In the genomic region with DNA sequence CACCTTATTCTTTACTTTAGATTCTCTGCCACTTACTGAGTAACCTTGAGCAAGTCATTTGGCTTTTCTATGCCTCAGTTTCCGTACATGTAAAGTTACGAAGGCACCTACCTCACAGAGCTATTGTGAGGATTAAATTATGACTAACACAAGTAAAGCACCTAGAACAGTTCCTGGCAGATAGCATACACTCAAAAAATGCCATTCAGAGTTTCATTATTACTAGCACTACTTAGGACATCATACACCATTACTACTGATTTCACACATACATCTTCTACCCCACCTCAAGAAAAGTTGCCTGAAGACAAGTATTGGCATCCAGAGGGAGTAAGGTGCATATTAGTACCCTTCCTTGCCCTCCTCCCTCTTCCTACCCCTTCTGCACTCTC, we compare ENCODE assay signal across 11 cellular contexts.
DNase-seq lines count a peak whose midpoint lies in the region; ATAC-seq lines count a peak whose summit lies in the region.
"Had no signal": no experiment of that assay in that cellular context is flagged by ENCODE, and none has a peak within 500 bp of the region (broad histone marks: within the 10 kb centered on the region; RNA-seq: fewer than 3 reads in every experiment).

No MANE protein-coding gene starts in this region.

- no peak overlapping the region for H3K9ac ChIP-seq in stomach smooth muscle (ENCODE audit: low read length in 2 of 2)

- no peaks in the 10 kb centered on the region for H3K4me1 Mint-ChIP-seq in activated naive CD4-positive, alpha-beta T cell treated with anti-CD3 and anti-CD28 coated beads, Interleukin-2, amount 10 ng/mL, durations not matched to agents 7 days and 5 days

- peak; percentile 69 to 96 for ATAC-seq in activated naive CD4-positive, alpha-beta T cell treated with anti-CD3 and anti-CD28 coated beads, Interleukin-2, amount 50 U/mL, for 72 hours
- ATAC-seq in HG02610 (IDR thresholded peaks at IDR 0.05; ENCODE audit: unreplicated experiment) (peak; percentile 99), HG03469 (IDR thresholded peaks at IDR 0.05; ENCODE audit: unreplicated experiment) (peak; percentile 99), sciatic nerve (no peak)

- H3K4me3 Mint-ChIP-seq in activated naive CD4-positive, alpha-beta T cell treated with anti-CD3 and anti-CD28 coated beads, Interleukin-2, amount 10 ng/mL, durations not matched to agents 7 days and 5 days = no peak overlapping the region
- H3K4me3 Mint-ChIP-seq: activated naive CD4-positive, alpha-beta T cell treated with anti-CD3 and anti-CD28 coated beads for 36 hours had no signal

- peaks cover 27% of the 10 kb centered on the region for H3K4me1 ChIP-seq in stomach smooth muscle (ENCODE audit: control insufficient read depth, insufficient read depth, low read length)

- peaks cover 6% of the 10 kb centered on the region for H3K27me3 Mint-ChIP-seq in activated naive CD4-positive, alpha-beta T cell treated with anti-CD3 and anti-CD28 coated beads, Interleukin-2, amount 10 ng/mL, durations not matched to agents 7 days and 5 days

- no peaks in the 10 kb centered on the region for H3K36me3 Mint-ChIP-seq in activated naive CD4-positive, alpha-beta T cell treated with anti-CD3 and anti-CD28 coated beads, Interleukin-2, amount 50 U/mL, for 72 hours
- H3K36me3 Mint-ChIP-seq in activated naive CD4-positive, alpha-beta T cell treated with anti-CD3 and anti-CD28 coated beads, Interleukin-2, amount 10 ng/mL, durations not matched to agents 7 days and 5 days = no peaks in the 10 kb centered on the region

- no peaks in the 10 kb centered on the region for H3K27me3 ChIP-seq in stomach smooth muscle (ENCODE audit: control insufficient read depth in 1 of 2, insufficient read depth in 2 of 2, low read length in 2 of 2)

- peaks cover 5 to 7% of the 10 kb centered on the region in 2 donors for H3K36me3 ChIP-seq in stomach smooth muscle (ENCODE audit: control insufficient read depth in 2 of 2, insufficient read depth in 2 of 2, low read length in 2 of 2)

- intact Hi-C loops in sciatic nerve (cut with DNase I) = no loop called here

- H3K9me3 Mint-ChIP-seq in activated naive CD4-positive, alpha-beta T cell treated with anti-CD3 and anti-CD28 coated beads, Interleukin-2, amount 50 U/mL, for 72 hours = no peaks in the 10 kb centered on the region
- no peaks in the 10 kb centered on the region for H3K9me3 Mint-ChIP-seq in activated naive CD4-positive, alpha-beta T cell treated with anti-CD3 and anti-CD28 coated beads, Interleukin-2, amount 10 ng/mL, durations not matched to agents 7 days and 5 days
- H3K9me3 Mint-ChIP-seq: activated naive CD4-positive, alpha-beta T cell treated with anti-CD3 and anti-CD28 coated beads for 36 hours had no signal

- no peak overlapping the region for H3K27ac Mint-ChIP-seq in activated naive CD4-positive, alpha-beta T cell treated with anti-CD3 and anti-CD28 coated beads, Interleukin-2, amount 50 U/mL, for 72 hours
- no peak overlapping the region for H3K27ac Mint-ChIP-seq in activated naive CD4-positive, alpha-beta T cell treated with anti-CD3 and anti-CD28 coated beads, Interleukin-2, amount 10 ng/mL, durations not matched to agents 7 days and 5 days
- H3K27ac Mint-ChIP-seq: activated naive CD4-positive, alpha-beta T cell treated with anti-CD3 and anti-CD28 coated beads for 36 hours had no signal

- CTCF ChIA-PET in activated naive CD4-positive, alpha-beta T cell treated with anti-CD3 and anti-CD28 coated beads, Interleukin-2, amount 10 ng/mL, durations not matched to agents 7 days and 5 days (lab: Charles Lee) = no interaction called here

- no peaks in the 10 kb centered on the region for H3K9me3 ChIP-seq in stomach smooth muscle (ENCODE audit: control insufficient read depth in 2 of 2, low read length in 2 of 2)

- no peak overlapping the region for H3K4me3 ChIP-seq in stomach smooth muscle (ENCODE audit: low read length in 2 of 2)

- H3K27ac ChIP-seq in stomach smooth muscle (ENCODE audit: low read length) = peak overlapping the region; percentile 37

- DNase-seq in activated naive CD4-positive, alpha-beta T cell treated with anti-CD3 and anti-CD28 coated beads, Interleukin-2, amount 50 U/mL, for 72 hours (ENCODE audit: low spot score in 2 of 2) = no peak
- no peak for DNase-seq in activated naive CD4-positive, alpha-beta T cell treated with anti-CD3 and anti-CD28 coated beads, Interleukin-2, amount 10 ng/mL, durations not matched to agents 7 days and 5 days
- DNase-seq in hippocampal formation (lab: John Stamatoyannopoulos, UW) (no peak), inferior parietal cortex (ENCODE audit: extremely low spot score) (no peak), sciatic nerve (ENCODE audit: low spot score) (no peak)
- DNase-seq: activated naive CD4-positive, alpha-beta T cell treated with anti-CD3 and anti-CD28 coated beads for 36 hours; MV-4-11; nucleus accumbens had no signal
